Comparison of ENCODE assay signal across 10 cellular contexts in genomic region chr19:42088471-42089190, GRCh38. TPM values are rescaled to one million over a fixed set of nuclear protein-coding genes. Genes with fewer than 3 reads are reported as not detected.
DNase-seq lines count a peak whose midpoint lies in the region; ATAC-seq and TF ChIP-seq lines count a peak whose summit lies in the region.
"Had no signal": no experiment of that assay in that cellular context is flagged by ENCODE, and none has a peak within 500 bp of the region (broad histone marks: within the 10 kb centered on the region; RNA-seq: fewer than 3 reads in every experiment).

No MANE protein-coding gene starts in this region.

- no peak for DNase-seq in Right ventricle myocardium inferior (ENCODE audit: missing footprints)
- no peak for DNase-seq in Right ventricle myocardium superior
- DNase-seq in activated B cell treated with CpG ODN at 0.5 μM for 24 hours, result no peak
- peak; percentile 83 for DNase-seq in iris pigment epithelial cell (ENCODE audit: low read depth)
- DNase-seq in thoracic aorta (ENCODE audit: low spot score), result no peak
- no peak for DNase-seq in ureter (ENCODE audit: low spot score)
- DNase-seq in medulla oblongata (ENCODE audit: extremely low spot score), result no peak
- DNase-seq: central memory CD4-positive, alpha-beta T cell; COR-L47 had no signal

- peak overlapping the region; percentile 79 for H3K27ac Mint-ChIP-seq in activated B cell treated with CpG ODN at 0.5 μM for 24 hours

- H3K9me3 Mint-ChIP-seq in activated B cell treated with CpG ODN at 0.5 μM for 24 hours, result no peaks in the 10 kb centered on the region

- peak; percentile 15 for ATAC-seq in Right ventricle myocardium inferior
- ATAC-seq in Right ventricle myocardium superior (ENCODE audit: poor library complexity), result no peak
- ATAC-seq in activated B cell treated with CpG ODN at 0.5 μM for 24 hours (ENCODE audit: low read depth), result no peak
- ATAC-seq in thoracic aorta (ENCODE audit: insufficient number of reproducible peaks, low FRiP score, low read depth), result peak; percentile 36
- ATAC-seq in HG02763 (IDR thresholded peaks at IDR 0.05; ENCODE audit: unreplicated experiment), result no peak

- H3K4me3 ChIP-seq in thoracic aorta, result peak overlapping the region; percentile 54

- H3K4me1 Mint-ChIP-seq in activated B cell treated with CpG ODN at 0.5 μM for 24 hours, result peaks cover 57% of the 10 kb centered on the region

- H3K27me3 Mint-ChIP-seq in activated B cell treated with CpG ODN at 0.5 μM for 24 hours, result no peaks in the 10 kb centered on the region

- intact Hi-C loops in Right ventricle myocardium inferior (cut with DNase I) (no loop called here), Right ventricle myocardium superior (cut with DNase I) (loop anchor here (10.0 kb wide), 1 partner anchor 94 kb away; the partner anchor contains the start of gene ATP1A3), activated B cell treated with CpG ODN at 0.5 μM for 24 hours (cut with micrococcal nuclease) (no loop called here)

- H3K36me3 ChIP-seq in thoracic aorta, result no peaks in the 10 kb centered on the region

- no peaks in the 10 kb centered on the region for H3K27me3 ChIP-seq in thoracic aorta (replicated peaks; ENCODE audit: insufficient read depth)

- CTCF ChIA-PET in activated B cell treated with CpG ODN at 0.5 μM for 24 hours (lab: Charles Lee), result no interaction called here

- POLR2A ChIA-PET in activated B cell treated with CpG ODN at 0.5 μM for 24 hours (lab: Charles Lee), result interaction anchor here (0.6 to 2.1 kb wide), 6 partner anchors 10 to 151 kb away, joined by 3 to 21 read pairs (median 4); partner anchors contain the start of gene ZNF574

- H3K27ac ChIP-seq in thoracic aorta, result peak overlapping the region in 1 of 2 donors; percentile 55

- peaks cover 40% of the 10 kb centered on the region for H3K36me3 Mint-ChIP-seq in activated B cell treated with CpG ODN at 0.5 μM for 24 hours (ENCODE audit: low read depth)

- TF ChIP-seq CTCF in activated B cell treated with CpG ODN at 0.5 μM for 24 hours (IDR thresholded peaks at IDR 0.05) (no peak), thoracic aorta (IDR thresholded peaks at IDR 0.05) (no peak)

- peak overlapping the region; percentile 11 for H3K4me3 Mint-ChIP-seq in activated B cell treated with CpG ODN at 0.5 μM for 24 hours

- H3K9me3 ChIP-seq in thoracic aorta, result no peaks in the 10 kb centered on the region

- peaks cover 5 to 17% of the 10 kb centered on the region in 2 donors for H3K4me1 ChIP-seq in thoracic aorta (ENCODE audit: control insufficient read depth in 1 of 2, low read depth in 2 of 2)

RNA-seq across cellular contexts. Expression of gene ZNF574, which starts 12.7 kb away (rescaled TPM):
- total RNA-seq in Right ventricle myocardium inferior (9.1 TPM), Right ventricle myocardium superior (8.4 TPM), activated B cell treated with CpG ODN at 0.5 μM for 24 hours (27.7 and 29.6 TPM in 2 replicates), thoracic aorta (10 to 100 TPM; 20.4 to 24.2 TPM), ureter (18.7 TPM)

RNA-seq across cellular contexts. Expression of gene GRIK5, which starts 18.6 kb away (rescaled TPM):
- 5.1 TPM for total RNA-seq in Right ventricle myocardium inferior
- 4.0 TPM for total RNA-seq in Right ventricle myocardium superior
- 0.09 and 0.15 TPM in 2 replicates for total RNA-seq in activated B cell treated with CpG ODN at 0.5 μM for 24 hours
- 10 to 100 TPM; 22.3 to 24.8 TPM for total RNA-seq in thoracic aorta
- total RNA-seq in ureter, result 6.9 TPM

RNA-seq across cellular contexts. Expression of gene POU2F2, which starts 43.6 kb away (rescaled TPM):
- 1.5 TPM for total RNA-seq in Right ventricle myocardium inferior
- 0.91 TPM for total RNA-seq in Right ventricle myocardium superior
- total RNA-seq in activated B cell treated with CpG ODN at 0.5 μM for 24 hours, result 508 and 577 TPM in 2 replicates
- total RNA-seq in thoracic aorta, result 1 to 10 TPM in 1 of 2 donors, under 1 TPM in 1; 0.85 to 5.8 TPM
- total RNA-seq in ureter, result 5.3 TPM

Comparison
In these comparisons a context has a peak if more than half of its experiments do, and no peak if none do; other contexts are left out.
1. ATAC-seq: peak in Right ventricle myocardium inferior (single experiment) and thoracic aorta (single experiment); none in Right ventricle myocardium superior (single experiment), activated B cell treated with CpG ODN at 0.5 μM for 24 hours (single experiment) and HG02763 (single experiment).
2. RNA of gene POU2F2, which starts 43.6 kb away (total RNA-seq): 508 to 577 TPM in activated B cell treated with CpG ODN at 0.5 μM for 24 hours; 0.85 to 5.8 TPM in thoracic aorta, 5.3 TPM in ureter (single experiment), 1.5 TPM in Right ventricle myocardium inferior (single experiment) and 0.91 TPM in Right ventricle myocardium superior (single experiment); every median in the first group is over 10 times any median in the second.